Comparison of ENCODE assay signal across 1 cellular context in the genomic region with DNA sequence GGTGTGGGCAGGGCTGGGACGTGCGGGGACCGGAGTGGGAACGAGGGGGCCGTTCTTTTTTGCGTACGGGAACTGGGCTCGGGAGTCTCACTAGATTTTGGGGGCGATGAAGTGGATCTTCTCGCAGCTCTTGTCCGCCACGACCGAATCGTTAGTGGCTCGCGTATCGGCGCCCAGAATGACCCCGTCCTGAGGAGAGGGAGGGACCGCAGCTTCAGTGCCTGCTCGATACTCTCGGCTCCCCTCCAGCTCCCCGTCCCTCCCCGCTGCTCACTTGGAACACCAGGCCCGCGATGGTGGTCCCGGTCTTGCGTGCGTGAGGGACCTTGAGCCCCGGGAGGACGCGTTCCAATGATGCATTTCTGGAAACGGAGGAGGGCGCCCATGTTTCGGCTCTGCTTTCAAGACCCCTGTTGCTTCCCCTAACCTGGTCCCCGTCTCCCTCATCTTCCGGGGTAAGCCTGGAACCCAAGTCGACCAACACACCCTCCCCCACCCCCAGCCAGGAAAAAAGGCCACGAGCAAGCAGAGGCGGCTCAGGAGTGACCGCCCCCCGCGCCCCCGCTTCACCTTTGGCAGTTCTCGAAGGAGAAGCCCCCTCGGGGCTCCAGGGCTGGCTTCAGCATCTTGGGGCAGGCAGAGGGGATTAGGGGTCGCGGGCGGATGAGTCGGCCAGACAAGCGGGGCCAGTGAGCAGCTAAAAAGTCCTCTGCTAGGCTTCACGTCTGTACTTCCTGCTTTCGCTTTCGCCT.
A peak's percentile ranks its signal among the peaks of the same experiment; 100 is the strongest.
TF ChIP-seq lines count a peak whose summit lies in the region.

Gene PSMB10 (minus strand): TSS at position 727 of the 752 bp plus-strand sequence. CDS start 101 bp downstream, at position 626.

TF ChIP-seq in HepG2, 621 proteins besides CTCF, POLR2A, EP300 and RAD21 (continued from another document):
- TF ChIP-seq ZNF691 (CRISPR knock-in tag; IDR thresholded peaks at IDR 0.05; ENCODE audit: borderline replicate concordance, low read depth) (no peak), E2F2 (CRISPR knock-in tag; IDR thresholded peaks at IDR 0.05; ENCODE audit: borderline replicate concordance) (peak; percentile 10; the same call in 1 of the 2 replicates), CAMTA2 (CRISPR knock-in tag; IDR thresholded peaks at IDR 0.05; ENCODE audit: borderline replicate concordance) (peak; percentile 40; the same call in 1 of the 2 replicates), ATRX (CRISPR knock-in tag; IDR thresholded peaks at IDR 0.05; ENCODE audit: borderline replicate concordance) (no peak), HMG20B (CRISPR knock-in tag; conservative IDR thresholded peaks at IDR 0.05) (no peak), ZNF101 (CRISPR knock-in tag; IDR thresholded peaks at IDR 0.05; ENCODE audit: borderline replicate concordance, low read depth) (no peak), ARNT (IDR thresholded peaks at IDR 0.05) (no peak), ZFX (CRISPR knock-in tag; IDR thresholded peaks at IDR 0.05; ENCODE audit: low read depth) (0 out of 2 replicates have a peak, but pooled peaks have one; percentile 13), ZNF446 (CRISPR knock-in tag; IDR thresholded peaks at IDR 0.05) (no peak; the same call in 1 of the 2 replicates), SALL2 (CRISPR knock-in tag; IDR thresholded peaks at IDR 0.05) (no peak; the same call in 1 of the 2 replicates), BATF2 (CRISPR knock-in tag; IDR thresholded peaks at IDR 0.05) (0 out of 2 replicates have a peak, but pooled peaks have one; percentile 61), IRF2 (CRISPR knock-in tag; IDR thresholded peaks at IDR 0.05) (peak; percentile 57; the same call in 1 of the 2 replicates), ZBTB4 (CRISPR knock-in tag; IDR thresholded peaks at IDR 0.05; ENCODE audit: borderline replicate concordance) (no peak), MAFK (conservative IDR thresholded peaks at IDR 0.05 in 1 of 2, IDR thresholded peaks at IDR 0.05 in 1 of 2; ENCODE audit: low read length in 2 of 2) (no peak), KMT2B (CRISPR knock-in tag; IDR thresholded peaks at IDR 0.05) (no peak), ZNF776 (CRISPR knock-in tag; IDR thresholded peaks at IDR 0.05) (peak; percentile 10; the same call in 1 of the 2 replicates), EEA1 (CRISPR knock-in tag; IDR thresholded peaks at IDR 0.05; ENCODE audit: borderline replicate concordance) (no peak), HES4 (CRISPR knock-in tag; IDR thresholded peaks at IDR 0.05; ENCODE audit: borderline replicate concordance) (peak; percentile 16; the same call in 1 of the 2 replicates), ZFP37 (CRISPR knock-in tag; IDR thresholded peaks at IDR 0.05; ENCODE audit: borderline replicate concordance) (0 out of 2 replicates have a peak, but pooled peaks have one; percentile 44), HIVEP1 (CRISPR knock-in tag; IDR thresholded peaks at IDR 0.05) (peak; percentile 32; the same call in 1 of the 2 replicates), WIZ (CRISPR knock-in tag; IDR thresholded peaks at IDR 0.05) (peak; percentile 33; the same call in 1 of the 2 replicates), TCF7 (IDR thresholded peaks at IDR 0.05; ENCODE audit: low read depth) (no peak), TAF15 (IDR thresholded peaks at IDR 0.05; ENCODE audit: low read depth, low read length, poor library complexity, severe bottlenecking) (peak; percentile 44), FLYWCH1 (CRISPR knock-in tag; IDR thresholded peaks at IDR 0.05) (no peak), KAT7 (CRISPR knock-in tag; IDR thresholded peaks at IDR 0.05; ENCODE audit: borderline replicate concordance) (0 out of 2 replicates have a peak, but pooled peaks have one; percentile 14)
- TF ChIP-seq, protein P1, sequence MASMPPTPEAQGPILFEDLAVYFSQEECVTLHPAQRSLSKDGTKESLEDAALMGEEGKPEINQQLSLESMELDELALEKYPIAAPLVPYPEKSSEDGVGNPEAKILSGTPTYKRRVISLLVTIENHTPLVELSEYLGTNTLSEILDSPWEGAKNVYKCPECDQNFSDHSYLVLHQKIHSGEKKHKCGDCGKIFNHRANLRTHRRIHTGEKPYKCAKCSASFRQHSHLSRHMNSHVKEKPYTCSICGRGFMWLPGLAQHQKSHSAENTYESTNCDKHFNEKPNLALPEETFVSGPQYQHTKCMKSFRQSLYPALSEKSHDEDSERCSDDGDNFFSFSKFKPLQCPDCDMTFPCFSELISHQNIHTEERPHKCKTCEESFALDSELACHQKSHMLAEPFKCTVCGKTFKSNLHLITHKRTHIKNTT (CRISPR knock-in tag; IDR thresholded peaks at IDR 0.05) = no peak
- TF ChIP-seq, protein P2, sequence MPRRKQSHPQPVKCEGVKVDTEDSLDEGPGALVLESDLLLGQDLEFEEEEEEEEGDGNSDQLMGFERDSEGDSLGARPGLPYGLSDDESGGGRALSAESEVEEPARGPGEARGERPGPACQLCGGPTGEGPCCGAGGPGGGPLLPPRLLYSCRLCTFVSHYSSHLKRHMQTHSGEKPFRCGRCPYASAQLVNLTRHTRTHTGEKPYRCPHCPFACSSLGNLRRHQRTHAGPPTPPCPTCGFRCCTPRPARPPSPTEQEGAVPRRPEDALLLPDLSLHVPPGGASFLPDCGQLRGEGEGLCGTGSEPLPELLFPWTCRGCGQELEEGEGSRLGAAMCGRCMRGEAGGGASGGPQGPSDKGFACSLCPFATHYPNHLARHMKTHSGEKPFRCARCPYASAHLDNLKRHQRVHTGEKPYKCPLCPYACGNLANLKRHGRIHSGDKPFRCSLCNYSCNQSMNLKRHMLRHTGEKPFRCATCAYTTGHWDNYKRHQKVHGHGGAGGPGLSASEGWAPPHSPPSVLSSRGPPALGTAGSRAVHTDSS (CRISPR knock-in tag; conservative IDR thresholded peaks at IDR 0.05) = peak; percentile 59; the same call in 1 of the 2 replicates
